8 cellular contexts compared by ENCODE assay signal in genomic region chr10:74585231-74586087, GRCh38.
DNase-seq lines count a peak whose midpoint lies in the region; ATAC-seq and TF ChIP-seq lines count a peak whose summit lies in the region.

No MANE protein-coding gene starts in this region.

- no peaks in the 10 kb centered on the region for H3K27me3 ChIP-seq in CD4-positive, CD25-positive, alpha-beta regulatory T cell (ENCODE audit: control insufficient read depth, insufficient read depth, low read length)
- H3K27me3 ChIP-seq in SJCRH30: no peaks in the 10 kb centered on the region
- no peaks in the 10 kb centered on the region for H3K27me3 ChIP-seq in stomach smooth muscle (ENCODE audit: control insufficient read depth in 1 of 2, insufficient read depth in 2 of 2, low read length in 2 of 2)

- H3K9me3 Mint-ChIP-seq in CD4-positive, CD25-positive, alpha-beta regulatory T cell: peaks cover 0 to 9% (median 0%) of the 10 kb centered on the region in 7 donors
- peaks cover 8 to 13% (median 11%) of the 10 kb centered on the region in 5 experiments for H3K9me3 Mint-ChIP-seq in brain

- H3K4me3 Mint-ChIP-seq in CD4-positive, CD25-positive, alpha-beta regulatory T cell: peak overlapping the region; percentile 75 to 89 (median 83)
- peak overlapping the region; percentile 53 to 81 (median 71) for H3K4me3 Mint-ChIP-seq in brain

- peaks cover 32 to 65% (median 55%) of the 10 kb centered on the region in 4 donors for H3K4me1 Mint-ChIP-seq in CD4-positive, CD25-positive, alpha-beta regulatory T cell
- H3K4me1 Mint-ChIP-seq in brain: peaks cover 68% of the 10 kb centered on the region

- TF ChIP-seq CTCF in brain (conservative IDR thresholded peaks at IDR 0.05): no peak

- H3K4me3 ChIP-seq in CD4-positive, CD25-positive, alpha-beta regulatory T cell (ENCODE audit: low read depth, low read length): peak overlapping the region; percentile 77
- H3K4me3 ChIP-seq in SJCRH30 (peak overlapping the region; percentile 24; the same call in 1 of the 2 replicates), mesodermal cell (ENCODE audit: extremely low read depth, insufficient read depth, low read length, poor library complexity, severe bottlenecking) (no peak overlapping the region), stomach smooth muscle (ENCODE audit: low read length in 2 of 2) (peak overlapping the region; percentile 0 to 15)

- H3K27ac Mint-ChIP-seq in CD4-positive, CD25-positive, alpha-beta regulatory T cell: peak overlapping the region; percentile 89 to 96 (median 92)
- H3K27ac Mint-ChIP-seq in brain: peak overlapping the region; percentile 77 to 95 (median 92)

- peaks cover 46% of the 10 kb centered on the region for H3K4me1 ChIP-seq in CD4-positive, CD25-positive, alpha-beta regulatory T cell (ENCODE audit: control insufficient read depth, insufficient read depth, low read length, poor library complexity, severe bottlenecking)
- H3K4me1 ChIP-seq in SJCRH30: peaks cover 11% of the 10 kb centered on the region
- peaks cover 6% of the 10 kb centered on the region for H3K4me1 ChIP-seq in mesodermal cell (ENCODE audit: control insufficient read depth, insufficient read depth, low read length, poor library complexity, severe bottlenecking)
- peaks cover 8% of the 10 kb centered on the region for H3K4me1 ChIP-seq in stomach smooth muscle (ENCODE audit: control insufficient read depth, insufficient read depth, low read length)

- ATAC-seq in CD4-positive, CD25-positive, alpha-beta regulatory T cell (ENCODE audit: low read depth in 2 of 2): peak; percentile 42 to 45
- ATAC-seq in GM19328 (IDR thresholded peaks at IDR 0.05; ENCODE audit: unreplicated experiment): peak; percentile 65
- ATAC-seq in HG03354 (IDR thresholded peaks at IDR 0.05; ENCODE audit: poor library complexity, severe bottlenecking, unreplicated experiment): peak; percentile 68

- no peaks in the 10 kb centered on the region for H3K27me3 Mint-ChIP-seq in CD4-positive, CD25-positive, alpha-beta regulatory T cell
- peaks cover 3% of the 10 kb centered on the region for H3K27me3 Mint-ChIP-seq in brain

- no peaks in the 10 kb centered on the region for H3K36me3 ChIP-seq in CD4-positive, CD25-positive, alpha-beta regulatory T cell (ENCODE audit: control insufficient read depth, insufficient read depth, low read length)
- H3K36me3 ChIP-seq in SJCRH30 (no peaks in the 10 kb centered on the region), mesodermal cell (ENCODE audit: control insufficient read depth, insufficient read depth, low read length) (no peaks in the 10 kb centered on the region), stomach smooth muscle (ENCODE audit: control insufficient read depth in 2 of 2, insufficient read depth in 2 of 2, low read length in 2 of 2) (no peaks in the 10 kb centered on the region)

- WGBS in mesodermal cell (ENCODE audit: insufficient coverage in 2 of 2), 2 experiments: 76 to 88% methylated on average over 4 to 5 of the region's 8 CpGs

- peak overlapping the region; percentile 4 to 6 for H3K9ac ChIP-seq in stomach smooth muscle (ENCODE audit: low read length in 2 of 2)

- DNase-seq in CD4-positive, CD25-positive, alpha-beta regulatory T cell: peak; percentile 11 to 84 (median 62)
- peak; percentile 17 to 43 for DNase-seq in SJCRH30
- no peak for DNase-seq in AG08396 (ENCODE audit: low spot score)

- peak overlapping the region; percentile 84 for H3K27ac ChIP-seq in CD4-positive, CD25-positive, alpha-beta regulatory T cell (ENCODE audit: insufficient read depth, low read length, poor library complexity, severe bottlenecking)
- H3K27ac ChIP-seq in SJCRH30: no peak overlapping the region
- H3K27ac ChIP-seq in mesodermal cell (ENCODE audit: low read depth, low read length, severe bottlenecking): peak overlapping the region; percentile 54
- H3K27ac ChIP-seq in stomach smooth muscle (ENCODE audit: low read length): peak overlapping the region; percentile 56

- H3K9me3 ChIP-seq in CD4-positive, CD25-positive, alpha-beta regulatory T cell (ENCODE audit: control insufficient read depth in 2 of 2, low read length in 2 of 2): no peaks in the 10 kb centered on the region
- H3K9me3 ChIP-seq in SJCRH30 (replicated peaks): no peaks in the 10 kb centered on the region
- H3K9me3 ChIP-seq in mesodermal cell (ENCODE audit: control insufficient read depth, low read length): no peaks in the 10 kb centered on the region
- H3K9me3 ChIP-seq in stomach smooth muscle (ENCODE audit: control insufficient read depth in 2 of 2, low read length in 2 of 2): no peaks in the 10 kb centered on the region

- peaks cover 7% of the 10 kb centered on the region for H3K36me3 Mint-ChIP-seq in CD4-positive, CD25-positive, alpha-beta regulatory T cell
- H3K36me3 Mint-ChIP-seq in brain: peaks cover 12% of the 10 kb centered on the region
